ENCODE assay signal across 1 cellular context in the genomic region with DNA sequence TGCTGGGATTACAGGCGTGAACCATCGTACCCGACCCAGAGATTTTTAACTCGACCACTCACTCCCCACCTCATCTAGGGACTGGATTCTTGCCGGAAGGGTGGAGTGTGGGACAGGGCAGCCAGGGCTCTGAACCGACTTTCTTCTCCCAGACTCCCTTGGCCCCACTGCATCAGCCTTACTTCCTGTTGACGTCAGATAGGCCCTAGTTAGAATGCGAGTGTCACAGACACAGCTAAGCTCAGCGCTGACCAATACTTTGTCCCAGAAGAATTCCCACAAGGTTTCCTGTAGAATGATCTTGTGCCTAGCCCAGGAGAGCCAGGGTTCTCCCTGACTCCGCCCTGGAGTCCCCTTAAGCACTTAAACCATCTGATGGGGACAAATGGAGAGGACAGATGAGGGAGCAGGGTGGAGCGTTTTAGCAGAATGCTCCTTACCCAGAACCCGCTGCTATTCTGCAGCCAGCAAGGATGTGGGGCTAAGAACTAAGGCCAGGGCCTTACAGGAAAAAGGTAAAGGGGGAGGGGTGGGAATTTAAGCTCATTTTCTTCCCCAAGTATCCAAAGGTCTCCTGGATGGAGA.
TF ChIP-seq lines count a peak whose summit lies in the region.

No MANE protein-coding gene starts in this region.

TF ChIP-seq in K562, 482 proteins besides CTCF, POLR2A, EP300 and RAD21:
- no peak for TF ChIP-seq FOXO4 (CRISPR knock-in tag; IDR thresholded peaks at IDR 0.05)
- TF ChIP-seq USF2 (CRISPR knock-in tag; IDR thresholded peaks at IDR 0.05), result no peak
- no peak for TF ChIP-seq SMAD4 (CRISPR knock-in tag; conservative IDR thresholded peaks at IDR 0.05)
- TF ChIP-seq MAZ (CRISPR knock-in tag; conservative IDR thresholded peaks at IDR 0.05 in 1 of 2, IDR thresholded peaks at IDR 0.05 in 1 of 2), result no peak
- TF ChIP-seq POLR2H (tag; IDR thresholded peaks at IDR 0.05; ENCODE audit: low read depth), result no peak
- TF ChIP-seq SRSF3 (IDR thresholded peaks at IDR 0.05; ENCODE audit: insufficient read depth, low read length), result no peak
- TF ChIP-seq ETV1 (tag; conservative IDR thresholded peaks at IDR 0.05; ENCODE audit: low read depth), result no peak
- TF ChIP-seq NFRKB (IDR thresholded peaks at IDR 0.05; ENCODE audit: low read depth), result no peak
- TF ChIP-seq PTRF (tag; IDR thresholded peaks at IDR 0.05), result no peak
- TF ChIP-seq WHSC1 (IDR thresholded peaks at IDR 0.05; ENCODE audit: low read length), result no peak
- no peak for TF ChIP-seq FIP1L1 (IDR thresholded peaks at IDR 0.05; ENCODE audit: low read depth, low read length, poor library complexity, severe bottlenecking)
